In the genomic region with DNA sequence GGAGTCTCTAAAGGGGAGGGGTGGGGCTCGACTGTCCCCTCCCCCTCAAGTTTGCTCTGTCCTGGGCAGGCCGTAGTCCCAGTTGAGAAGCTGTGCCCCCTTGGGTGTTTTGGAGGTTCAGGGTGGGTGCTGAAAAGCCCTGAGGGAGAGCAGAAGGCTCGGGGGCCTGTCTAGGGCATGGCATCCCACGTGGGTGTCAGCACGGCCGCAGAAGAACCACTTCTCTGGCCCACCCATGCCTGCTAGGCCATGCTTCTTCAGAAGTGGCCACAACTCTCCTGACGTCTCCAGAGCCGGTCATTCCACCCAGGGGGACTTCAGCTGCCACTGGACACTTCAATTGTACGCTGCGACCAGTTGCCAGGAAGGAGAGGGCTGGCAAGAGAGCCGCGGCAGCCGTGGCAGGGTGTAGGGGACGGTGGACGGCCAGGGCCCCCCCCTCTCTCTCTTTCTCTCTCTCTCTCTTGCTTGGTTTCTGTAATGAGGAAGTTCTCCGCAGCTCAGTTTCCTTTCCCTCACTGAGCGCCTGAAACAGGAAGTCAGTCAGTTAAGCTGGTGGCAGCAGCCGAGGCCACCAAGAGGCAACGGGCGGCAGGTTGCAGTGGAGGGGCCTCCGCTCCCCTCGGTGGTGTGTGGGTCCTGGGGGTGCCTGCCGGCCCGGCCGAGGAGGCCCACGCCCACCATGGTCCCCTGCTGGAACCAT, we compare ENCODE assay signal across 1 cellular context.
A peak's percentile ranks its signal among the peaks of the same experiment; 100 is the strongest.
TF ChIP-seq lines count a peak whose summit lies in the region.

A gene (plus strand): TSS at position 546 of the 703 bp plus-strand sequence. CDS start 137 bp downstream, at position 683.

TF ChIP-seq in HepG2, 621 proteins besides CTCF, POLR2A, EP300 and RAD21 (continued from another document and continues in another):
- TF ChIP-seq, protein P1, sequence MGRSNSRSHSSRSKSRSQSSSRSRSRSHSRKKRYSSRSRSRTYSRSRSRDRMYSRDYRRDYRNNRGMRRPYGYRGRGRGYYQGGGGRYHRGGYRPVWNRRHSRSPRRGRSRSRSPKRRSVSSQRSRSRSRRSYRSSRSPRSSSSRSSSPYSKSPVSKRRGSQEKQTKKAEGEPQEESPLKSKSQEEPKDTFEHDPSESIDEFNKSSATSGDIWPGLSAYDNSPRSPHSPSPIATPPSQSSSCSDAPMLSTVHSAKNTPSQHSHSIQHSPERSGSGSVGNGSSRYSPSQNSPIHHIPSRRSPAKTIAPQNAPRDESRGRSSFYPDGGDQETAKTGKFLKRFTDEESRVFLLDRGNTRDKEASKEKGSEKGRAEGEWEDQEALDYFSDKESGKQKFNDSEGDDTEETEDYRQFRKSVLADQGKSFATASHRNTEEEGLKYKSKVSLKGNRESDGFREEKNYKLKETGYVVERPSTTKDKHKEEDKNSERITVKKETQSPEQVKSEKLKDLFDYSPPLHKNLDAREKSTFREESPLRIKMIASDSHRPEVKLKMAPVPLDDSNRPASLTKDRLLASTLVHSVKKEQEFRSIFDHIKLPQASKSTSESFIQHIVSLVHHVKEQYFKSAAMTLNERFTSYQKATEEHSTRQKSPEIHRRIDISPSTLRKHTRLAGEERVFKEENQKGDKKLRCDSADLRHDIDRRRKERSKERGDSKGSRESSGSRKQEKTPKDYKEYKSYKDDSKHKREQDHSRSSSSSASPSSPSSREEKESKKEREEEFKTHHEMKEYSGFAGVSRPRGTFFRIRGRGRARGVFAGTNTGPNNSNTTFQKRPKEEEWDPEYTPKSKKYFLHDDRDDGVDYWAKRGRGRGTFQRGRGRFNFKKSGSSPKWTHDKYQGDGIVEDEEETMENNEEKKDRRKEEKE (IDR thresholded peaks at IDR 0.05), result no peak
- TF ChIP-seq ZNF713 (CRISPR knock-in tag; IDR thresholded peaks at IDR 0.05) (no peak; the same call in 1 of the 2 replicates), ZNF773 (CRISPR knock-in tag; IDR thresholded peaks at IDR 0.05; ENCODE audit: borderline replicate concordance) (no peak), ZNF143 (CRISPR knock-in tag; IDR thresholded peaks at IDR 0.05) (0 out of 2 replicates have a peak, but pooled peaks have one; percentile 1), ZNF790 (CRISPR knock-in tag; IDR thresholded peaks at IDR 0.05; ENCODE audit: borderline replicate concordance) (0 out of 2 replicates have a peak, but pooled peaks have one; percentile 78), ELF4 (CRISPR knock-in tag; IDR thresholded peaks at IDR 0.05; ENCODE audit: borderline replicate concordance) (no peak), MAFK (conservative IDR thresholded peaks at IDR 0.05 in 1 of 2, IDR thresholded peaks at IDR 0.05 in 1 of 2; ENCODE audit: low read length in 2 of 2) (no peak), GABPB1 (CRISPR knock-in tag; IDR thresholded peaks at IDR 0.05) (peak; percentile 86), NCOA1 (CRISPR knock-in tag; IDR thresholded peaks at IDR 0.05) (peak; percentile 75; the same call in 1 of the 2 replicates), HNRNPUL1 (IDR thresholded peaks at IDR 0.05; ENCODE audit: low read depth, low read length) (no peak), KLF9 (CRISPR knock-in tag; IDR thresholded peaks at IDR 0.05; ENCODE audit: low read depth) (no peak; the same call in 1 of the 2 replicates), NRL (CRISPR knock-in tag; IDR thresholded peaks at IDR 0.05; ENCODE audit: borderline replicate concordance) (no peak), SAP130 (CRISPR knock-in tag; IDR thresholded peaks at IDR 0.05; ENCODE audit: low read depth) (peak; percentile 57), ETV5 (CRISPR knock-in tag; IDR thresholded peaks at IDR 0.05; ENCODE audit: borderline replicate concordance) (peak; percentile 73), HOXA9 (CRISPR knock-in tag; IDR thresholded peaks at IDR 0.05; ENCODE audit: borderline replicate concordance) (no peak), ZNF430 (CRISPR knock-in tag; IDR thresholded peaks at IDR 0.05) (no peak), HCFC1 (IDR thresholded peaks at IDR 0.05; ENCODE audit: low read depth, low read length) (no peak), HNRNPLL (IDR thresholded peaks at IDR 0.05; ENCODE audit: low read depth, low read length, poor library complexity, severe bottlenecking) (peak; percentile 53), PHF21A (CRISPR knock-in tag; IDR thresholded peaks at IDR 0.05) (peak; percentile 2; the same call in 1 of the 2 replicates), ZZZ3 (CRISPR knock-in tag; IDR thresholded peaks at IDR 0.05; ENCODE audit: borderline replicate concordance) (no peak), ZNF782 (CRISPR knock-in tag; IDR thresholded peaks at IDR 0.05; ENCODE audit: borderline replicate concordance) (peak; percentile 80; the same call in 1 of the 2 replicates), FOXK1 (CRISPR knock-in tag; IDR thresholded peaks at IDR 0.05; ENCODE audit: borderline replicate concordance, low read depth) (no peak), ZNF841 (CRISPR knock-in tag; IDR thresholded peaks at IDR 0.05; ENCODE audit: borderline replicate concordance) (no peak), SRY (CRISPR knock-in tag; IDR thresholded peaks at IDR 0.05) (peak; percentile 90), ZNF556 (CRISPR knock-in tag; IDR thresholded peaks at IDR 0.05; ENCODE audit: borderline replicate concordance) (no peak), STAG1 (CRISPR knock-in tag; IDR thresholded peaks at IDR 0.05) (no peak), SP5 (CRISPR knock-in tag; IDR thresholded peaks at IDR 0.05; ENCODE audit: borderline replicate concordance, low read depth) (0 out of 2 replicates have a peak, but pooled peaks have one; percentile 1), ZNF598 (CRISPR knock-in tag; IDR thresholded peaks at IDR 0.05; ENCODE audit: borderline replicate concordance) (0 out of 2 replicates have a peak, but pooled peaks have one; percentile 10), EEA1 (CRISPR knock-in tag; IDR thresholded peaks at IDR 0.05; ENCODE audit: borderline replicate concordance) (no peak), AHR (CRISPR knock-in tag; IDR thresholded peaks at IDR 0.05) (no peak), ZC3H4 (CRISPR knock-in tag; IDR thresholded peaks at IDR 0.05; ENCODE audit: borderline replicate concordance) (no peak)
- TF ChIP-seq, protein P2, sequence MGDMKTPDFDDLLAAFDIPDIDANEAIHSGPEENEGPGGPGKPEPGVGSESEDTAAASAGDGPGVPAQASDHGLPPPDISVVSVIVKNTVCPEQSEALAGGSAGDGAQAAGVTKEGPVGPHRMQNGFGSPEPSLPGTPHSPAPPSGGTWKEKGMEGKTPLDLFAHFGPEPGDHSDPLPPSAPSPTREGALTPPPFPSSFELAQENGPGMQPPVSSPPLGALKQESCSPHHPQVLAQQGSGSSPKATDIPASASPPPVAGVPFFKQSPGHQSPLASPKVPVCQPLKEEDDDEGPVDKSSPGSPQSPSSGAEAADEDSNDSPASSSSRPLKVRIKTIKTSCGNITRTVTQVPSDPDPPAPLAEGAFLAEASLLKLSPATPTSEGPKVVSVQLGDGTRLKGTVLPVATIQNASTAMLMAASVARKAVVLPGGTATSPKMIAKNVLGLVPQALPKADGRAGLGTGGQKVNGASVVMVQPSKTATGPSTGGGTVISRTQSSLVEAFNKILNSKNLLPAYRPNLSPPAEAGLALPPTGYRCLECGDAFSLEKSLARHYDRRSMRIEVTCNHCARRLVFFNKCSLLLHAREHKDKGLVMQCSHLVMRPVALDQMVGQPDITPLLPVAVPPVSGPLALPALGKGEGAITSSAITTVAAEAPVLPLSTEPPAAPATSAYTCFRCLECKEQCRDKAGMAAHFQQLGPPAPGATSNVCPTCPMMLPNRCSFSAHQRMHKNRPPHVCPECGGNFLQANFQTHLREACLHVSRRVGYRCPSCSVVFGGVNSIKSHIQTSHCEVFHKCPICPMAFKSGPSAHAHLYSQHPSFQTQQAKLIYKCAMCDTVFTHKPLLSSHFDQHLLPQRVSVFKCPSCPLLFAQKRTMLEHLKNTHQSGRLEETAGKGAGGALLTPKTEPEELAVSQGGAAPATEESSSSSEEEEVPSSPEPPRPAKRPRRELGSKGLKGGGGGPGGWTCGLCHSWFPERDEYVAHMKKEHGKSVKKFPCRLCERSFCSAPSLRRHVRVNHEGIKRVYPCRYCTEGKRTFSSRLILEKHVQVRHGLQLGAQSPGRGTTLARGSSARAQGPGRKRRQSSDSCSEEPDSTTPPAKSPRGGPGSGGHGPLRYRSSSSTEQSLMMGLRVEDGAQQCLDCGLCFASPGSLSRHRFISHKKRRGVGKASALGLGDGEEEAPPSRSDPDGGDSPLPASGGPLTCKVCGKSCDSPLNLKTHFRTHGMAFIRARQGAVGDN (CRISPR knock-in tag; IDR thresholded peaks at IDR 0.05), result peak; percentile 93
- TF ChIP-seq, protein P3, sequence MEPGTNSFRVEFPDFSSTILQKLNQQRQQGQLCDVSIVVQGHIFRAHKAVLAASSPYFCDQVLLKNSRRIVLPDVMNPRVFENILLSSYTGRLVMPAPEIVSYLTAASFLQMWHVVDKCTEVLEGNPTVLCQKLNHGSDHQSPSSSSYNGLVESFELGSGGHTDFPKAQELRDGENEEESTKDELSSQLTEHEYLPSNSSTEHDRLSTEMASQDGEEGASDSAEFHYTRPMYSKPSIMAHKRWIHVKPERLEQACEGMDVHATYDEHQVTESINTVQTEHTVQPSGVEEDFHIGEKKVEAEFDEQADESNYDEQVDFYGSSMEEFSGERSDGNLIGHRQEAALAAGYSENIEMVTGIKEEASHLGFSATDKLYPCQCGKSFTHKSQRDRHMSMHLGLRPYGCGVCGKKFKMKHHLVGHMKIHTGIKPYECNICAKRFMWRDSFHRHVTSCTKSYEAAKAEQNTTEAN (CRISPR knock-in tag; conservative IDR thresholded peaks at IDR 0.05), result no peak
- TF ChIP-seq, protein P4, sequence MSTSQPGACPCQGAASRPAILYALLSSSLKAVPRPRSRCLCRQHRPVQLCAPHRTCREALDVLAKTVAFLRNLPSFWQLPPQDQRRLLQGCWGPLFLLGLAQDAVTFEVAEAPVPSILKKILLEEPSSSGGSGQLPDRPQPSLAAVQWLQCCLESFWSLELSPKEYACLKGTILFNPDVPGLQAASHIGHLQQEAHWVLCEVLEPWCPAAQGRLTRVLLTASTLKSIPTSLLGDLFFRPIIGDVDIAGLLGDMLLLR (CRISPR knock-in tag; IDR thresholded peaks at IDR 0.05), result peak; percentile 53; the same call in 1 of the 2 replicates
- TF ChIP-seq, protein P5, sequence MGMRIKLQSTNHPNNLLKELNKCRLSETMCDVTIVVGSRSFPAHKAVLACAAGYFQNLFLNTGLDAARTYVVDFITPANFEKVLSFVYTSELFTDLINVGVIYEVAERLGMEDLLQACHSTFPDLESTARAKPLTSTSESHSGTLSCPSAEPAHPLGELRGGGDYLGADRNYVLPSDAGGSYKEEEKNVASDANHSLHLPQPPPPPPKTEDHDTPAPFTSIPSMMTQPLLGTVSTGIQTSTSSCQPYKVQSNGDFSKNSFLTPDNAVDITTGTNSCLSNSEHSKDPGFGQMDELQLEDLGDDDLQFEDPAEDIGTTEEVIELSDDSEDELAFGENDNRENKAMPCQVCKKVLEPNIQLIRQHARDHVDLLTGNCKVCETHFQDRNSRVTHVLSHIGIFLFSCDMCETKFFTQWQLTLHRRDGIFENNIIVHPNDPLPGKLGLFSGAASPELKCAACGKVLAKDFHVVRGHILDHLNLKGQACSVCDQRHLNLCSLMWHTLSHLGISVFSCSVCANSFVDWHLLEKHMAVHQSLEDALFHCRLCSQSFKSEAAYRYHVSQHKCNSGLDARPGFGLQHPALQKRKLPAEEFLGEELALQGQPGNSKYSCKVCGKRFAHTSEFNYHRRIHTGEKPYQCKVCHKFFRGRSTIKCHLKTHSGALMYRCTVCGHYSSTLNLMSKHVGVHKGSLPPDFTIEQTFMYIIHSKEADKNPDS (CRISPR knock-in tag; IDR thresholded peaks at IDR 0.05), result no peak
- TF ChIP-seq, protein P6, sequence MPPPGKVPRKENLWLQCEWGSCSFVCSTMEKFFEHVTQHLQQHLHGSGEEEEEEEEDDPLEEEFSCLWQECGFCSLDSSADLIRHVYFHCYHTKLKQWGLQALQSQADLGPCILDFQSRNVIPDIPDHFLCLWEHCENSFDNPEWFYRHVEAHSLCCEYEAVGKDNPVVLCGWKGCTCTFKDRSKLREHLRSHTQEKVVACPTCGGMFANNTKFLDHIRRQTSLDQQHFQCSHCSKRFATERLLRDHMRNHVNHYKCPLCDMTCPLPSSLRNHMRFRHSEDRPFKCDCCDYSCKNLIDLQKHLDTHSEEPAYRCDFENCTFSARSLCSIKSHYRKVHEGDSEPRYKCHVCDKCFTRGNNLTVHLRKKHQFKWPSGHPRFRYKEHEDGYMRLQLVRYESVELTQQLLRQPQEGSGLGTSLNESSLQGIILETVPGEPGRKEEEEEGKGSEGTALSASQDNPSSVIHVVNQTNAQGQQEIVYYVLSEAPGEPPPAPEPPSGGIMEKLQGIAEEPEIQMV (CRISPR knock-in tag; IDR thresholded peaks at IDR 0.05; ENCODE audit: low read depth), result no peak; the same call in 1 of the 2 replicates
- TF ChIP-seq, protein P7, sequence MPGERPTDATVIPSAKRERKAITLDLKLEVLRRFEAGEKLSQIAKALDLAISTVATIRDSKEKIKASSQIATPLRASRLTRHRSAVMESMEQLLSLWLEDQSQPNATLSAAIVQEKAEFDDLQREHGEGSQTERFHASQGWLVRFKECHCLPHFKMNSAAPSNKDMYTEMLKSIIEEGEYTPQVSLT (CRISPR knock-in tag; IDR thresholded peaks at IDR 0.05; ENCODE audit: borderline replicate concordance, low read depth), result no peak
- TF ChIP-seq, protein P8, sequence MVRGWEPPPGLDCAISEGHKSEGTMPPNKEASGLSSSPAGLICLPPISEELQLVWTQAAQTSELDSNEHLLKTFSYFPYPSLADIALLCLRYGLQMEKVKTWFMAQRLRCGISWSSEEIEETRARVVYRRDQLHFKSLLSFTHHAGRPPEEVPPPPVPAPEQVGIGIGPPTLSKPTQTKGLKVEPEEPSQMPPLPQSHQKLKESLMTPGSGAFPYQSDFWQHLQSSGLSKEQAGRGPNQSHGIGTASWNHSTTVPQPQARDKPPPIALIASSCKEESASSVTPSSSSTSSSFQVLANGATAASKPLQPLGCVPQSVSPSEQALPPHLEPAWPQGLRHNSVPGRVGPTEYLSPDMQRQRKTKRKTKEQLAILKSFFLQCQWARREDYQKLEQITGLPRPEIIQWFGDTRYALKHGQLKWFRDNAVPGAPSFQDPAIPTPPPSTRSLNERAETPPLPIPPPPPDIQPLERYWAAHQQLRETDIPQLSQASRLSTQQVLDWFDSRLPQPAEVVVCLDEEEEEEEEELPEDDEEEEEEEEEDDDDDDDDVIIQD (CRISPR knock-in tag; IDR thresholded peaks at IDR 0.05; ENCODE audit: low read depth), result no peak; the same call in 1 of the 2 replicates
